Comparison of ENCODE assay signal across 15 cellular contexts in the genomic region with DNA sequence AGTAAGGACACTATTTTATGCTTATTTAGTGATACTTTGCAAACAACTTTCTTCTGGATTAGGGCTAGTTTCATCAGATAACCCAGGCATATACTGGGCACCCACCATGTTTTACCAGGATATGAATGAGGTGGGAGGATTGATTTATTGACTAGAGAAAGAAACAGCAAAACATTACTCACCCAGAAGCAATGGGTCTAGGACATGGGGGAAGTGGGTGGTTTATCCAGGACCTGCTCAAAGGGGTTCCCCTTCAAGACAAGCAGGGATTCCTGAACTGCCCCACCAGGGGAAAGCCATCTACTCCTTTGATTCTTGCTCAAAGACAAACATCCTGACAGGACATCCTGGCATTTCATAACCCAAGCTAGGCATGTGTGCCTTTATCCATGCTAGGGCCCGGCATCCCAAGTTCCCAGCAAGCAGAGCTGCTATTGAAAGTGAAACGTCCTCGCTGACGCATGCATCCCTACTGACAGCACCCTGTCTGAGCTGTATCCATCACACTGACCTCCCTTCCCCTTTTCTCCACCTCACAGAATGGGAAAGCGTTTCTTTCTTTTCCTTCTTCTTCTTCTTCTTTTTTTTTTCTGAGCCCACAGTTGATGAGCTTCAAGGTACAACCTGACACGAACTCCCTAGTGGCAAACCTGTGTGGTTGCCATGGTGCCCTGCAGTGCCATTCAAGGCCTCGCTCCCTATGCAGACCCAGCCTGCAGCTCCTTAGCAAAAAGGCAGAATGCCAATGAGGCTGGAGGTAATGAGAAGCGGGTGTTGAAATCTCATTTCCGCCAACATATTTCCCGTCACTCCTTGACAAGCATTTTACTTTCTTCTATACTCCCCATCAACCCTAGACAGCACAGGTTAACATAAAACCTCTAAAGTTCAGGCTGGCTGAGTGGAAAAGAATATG.
DNase-seq lines count a peak whose midpoint lies in the region; ATAC-seq and TF ChIP-seq lines count a peak whose summit lies in the region.
"Had no signal": no experiment of that assay in that cellular context is flagged by ENCODE, and none has a peak within 500 bp of the region (broad histone marks: within the 10 kb centered on the region; RNA-seq: fewer than 3 reads in every experiment).

No MANE protein-coding gene starts in this region.

- peaks cover 79% of the 10 kb centered on the region for H3K4me1 Mint-ChIP-seq in nephron

- peak overlapping the region; percentile 83 for H3K27ac ChIP-seq in cingulate gyrus (ENCODE audit: low read depth, low read length)
- H3K27ac ChIP-seq: gastrocnemius medialis had no signal

- no peak for ATAC-seq in GM19467 (IDR thresholded peaks at IDR 0.05; ENCODE audit: unreplicated experiment)
- ATAC-seq: gastrocnemius medialis; naive thymus-derived CD8-positive, alpha-beta T cell had no signal

- H3K9me3 Mint-ChIP-seq in nephron: no peaks in the 10 kb centered on the region
- H3K9me3 Mint-ChIP-seq: naive thymus-derived CD8-positive, alpha-beta T cell had no signal

- H3K36me3 Mint-ChIP-seq in nephron (ENCODE audit: low read depth): no peaks in the 10 kb centered on the region
- H3K36me3 Mint-ChIP-seq: activated naive CD8-positive, alpha-beta T cell; naive thymus-derived CD8-positive, alpha-beta T cell had no signal

- H3K4me3 Mint-ChIP-seq in nephron: no peak overlapping the region
- H3K4me3 Mint-ChIP-seq: activated naive CD8-positive, alpha-beta T cell; naive thymus-derived CD8-positive, alpha-beta T cell had no signal

- H3K27me3 Mint-ChIP-seq in nephron (ENCODE audit: low read depth): no peaks in the 10 kb centered on the region
- H3K27me3 Mint-ChIP-seq: activated naive CD8-positive, alpha-beta T cell; naive thymus-derived CD8-positive, alpha-beta T cell had no signal

- H3K27ac Mint-ChIP-seq in nephron: peak overlapping the region; percentile 58 to 92 (median 64)
- H3K27ac Mint-ChIP-seq: activated naive CD8-positive, alpha-beta T cell had no signal

- DNase-seq in CD1c-positive myeloid dendritic cell (ENCODE audit: extremely low spot score) (peak; percentile 52), NCI-H2171 (lab: John Stamatoyannopoulos, UW) (peak; percentile 40), NCI-H146 (lab: John Stamatoyannopoulos, UW) (no peak), NCI-H748 (lab: John Stamatoyannopoulos, UW; ENCODE audit: unreplicated experiment) (no peak), NCI-H1105 treated with DMSO at 0.1 percent for 48 hours (lab: John Stamatoyannopoulos, UW) (no peak)
- DNase-seq: DMS53; gastrocnemius medialis; islet precursor cell; naive thymus-derived CD8-positive, alpha-beta T cell; NCI-H510A treated with DMSO at 0.1 percent for 48 hours; stimulated activated CD8-positive, alpha-beta memory T cell treated with anti-CD3 and anti-CD28 coated beads, Interleukin-4, amount 100 ng/mL, for 48 hours had no signal

- TF ChIP-seq CTCF in nephron (IDR thresholded peaks at IDR 0.05; ENCODE audit: unreplicated experiment in 3 of 3): no peak

Comparison
In these comparisons a context has a peak if more than half of its experiments do, and no peak if none do; other contexts are left out.
1. DNase-seq: peak in CD1c-positive myeloid dendritic cell (single experiment) and NCI-H2171 (single experiment); none in NCI-H146 (single experiment), NCI-H748 (single experiment) and NCI-H1105 treated with DMSO at 0.1 percent for 48 hours (single experiment).